ENCODE assay signal across 7 cellular contexts in genomic region chr16:11497851-11498289, GRCh38.
DNase-seq lines count a peak whose midpoint lies in the region; ATAC-seq lines count a peak whose summit lies in the region.

No MANE protein-coding gene starts in this region.

- ATAC-seq in left ventricle myocardium superior (no peak), GM19455 (IDR thresholded peaks at IDR 0.05; ENCODE audit: unreplicated experiment) (no peak)
- ATAC-seq in stimulated activated memory B cell treated with anti-CD40 and anti-IgM and Interleukin-4, amounts not matched to agents 10 μg/mL and 1 μg/mL and 100 μg/mL, for 72 hours: no peak

- H3K27ac ChIP-seq in SJCRH30: peak overlapping the region; percentile 76

- H3K4me1 ChIP-seq in SJCRH30: peaks cover 25% of the 10 kb centered on the region

- H3K4me3 ChIP-seq in SJCRH30: no peak overlapping the region

- peak overlapping the region; percentile 83 for H3K27ac Mint-ChIP-seq in stimulated activated memory B cell treated with anti-CD40 and anti-IgM and Interleukin-4, amounts not matched to agents 10 μg/mL and 1 μg/mL and 100 μg/mL, for 72 hours

- H3K9me3 ChIP-seq in SJCRH30 (replicated peaks): no peaks in the 10 kb centered on the region

- peaks cover 41% of the 10 kb centered on the region for H3K4me1 Mint-ChIP-seq in stimulated activated memory B cell treated with anti-CD40 and anti-IgM and Interleukin-4, amounts not matched to agents 10 μg/mL and 1 μg/mL and 100 μg/mL, for 72 hours

- H3K4me3 Mint-ChIP-seq in stimulated activated memory B cell treated with anti-CD40 and anti-IgM and Interleukin-4, amounts not matched to agents 10 μg/mL and 1 μg/mL and 100 μg/mL, for 72 hours: no peak overlapping the region

- intact Hi-C loops in left ventricle myocardium superior (cut with micrococcal nuclease): no loop called here

- no peaks in the 10 kb centered on the region for H3K9me3 Mint-ChIP-seq in stimulated activated memory B cell treated with anti-CD40 and anti-IgM and Interleukin-4, amounts not matched to agents 10 μg/mL and 1 μg/mL and 100 μg/mL, for 72 hours

- DNase-seq in HCEC 1CT: peak; percentile 24
- DNase-seq in SJCRH30: peak; percentile 63 to 75
- peak; percentile 18 for DNase-seq in left ventricle myocardium superior
- DNase-seq in T-helper 9 cell: no peak
- DNase-seq in activated naive CD4-positive, alpha-beta T cell treated with anti-CD3 and anti-CD28 coated beads, Interleukin-2, amount 50 U/mL, for 16 hours: no peak

- no peaks in the 10 kb centered on the region for H3K36me3 ChIP-seq in SJCRH30

- H3K27me3 ChIP-seq in SJCRH30: no peaks in the 10 kb centered on the region

- H3K27me3 Mint-ChIP-seq in stimulated activated memory B cell treated with anti-CD40 and anti-IgM and Interleukin-4, amounts not matched to agents 10 μg/mL and 1 μg/mL and 100 μg/mL, for 72 hours: no peaks in the 10 kb centered on the region

- H3K36me3 Mint-ChIP-seq in stimulated activated memory B cell treated with anti-CD40 and anti-IgM and Interleukin-4, amounts not matched to agents 10 μg/mL and 1 μg/mL and 100 μg/mL, for 72 hours: no peaks in the 10 kb centered on the region

Comparison
In these comparisons a context has a peak if more than half of its experiments do, and no peak if none do; other contexts are left out.
1. DNase-seq: peak in HCEC 1CT (single experiment), SJCRH30 (2 of 2) and left ventricle myocardium superior (single experiment); none in T-helper 9 cell (single experiment) and activated naive CD4-positive, alpha-beta T cell treated with anti-CD3 and anti-CD28 coated beads, Interleukin-2, amount 50 U/mL, for 16 hours (single experiment).